In the genomic region with DNA sequence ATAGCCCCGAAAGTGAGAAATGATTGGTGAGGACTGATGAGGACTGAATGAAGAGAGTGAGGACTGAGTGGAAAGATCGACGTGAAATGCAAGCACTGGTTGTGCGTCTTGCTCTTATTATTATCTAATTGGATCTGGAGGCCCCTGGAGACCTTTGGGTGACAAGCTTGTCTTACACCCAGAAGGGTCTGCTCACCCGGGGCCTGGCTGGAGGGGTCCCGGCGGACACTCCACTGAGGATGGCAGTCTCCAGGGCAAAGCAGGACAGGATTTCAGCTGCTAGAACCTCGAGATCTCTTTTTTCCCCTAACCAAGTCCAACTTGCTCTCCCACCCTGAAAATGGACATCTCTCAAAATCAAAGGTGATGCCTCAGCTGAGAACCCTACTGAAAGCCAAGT, we compare ENCODE assay signal across 3 cellular contexts.
"Had no signal": no experiment of that assay in that cellular context is flagged by ENCODE, and none has a peak within 500 bp of the region (broad histone marks: within the 10 kb centered on the region; RNA-seq: fewer than 3 reads in every experiment).

No MANE protein-coding gene starts in this region.

- ATAC-seq: GM12878 had no signal

- DNase-seq: GDM1, GF-D8 had no signal
